8 cellular contexts compared by ENCODE assay signal in genomic region chr15:88546248-88547129, GRCh38. TPM values are rescaled to one million over a fixed set of nuclear protein-coding genes. Genes with fewer than 3 reads are reported as not detected.
A peak's percentile ranks its signal among the peaks of the same experiment; 100 is the strongest.
DNase-seq lines count a peak whose midpoint lies in the region; ATAC-seq and TF ChIP-seq lines count a peak whose summit lies in the region.

DET1 (minus strand) TSS chr15:88546681; CDS start chr15:88531705, 14,976 bp downstream.

- TF ChIP-seq CTCF in liver (IDR thresholded peaks at IDR 0.05; ENCODE audit: low read depth, low read length, missing input control) = peak; percentile 71

- H3K36me3 Mint-ChIP-seq in CD4-positive, CD25-positive, alpha-beta regulatory T cell = peaks cover 6% of the 10 kb centered on the region

- whole genome bisulfite sequencing in liver = 3% methylated on average over 33 of the region's 33 CpGs

- no peaks in the 10 kb centered on the region for H3K9me3 ChIP-seq in CD4-positive, CD25-positive, alpha-beta regulatory T cell (ENCODE audit: control insufficient read depth in 2 of 2, low read length in 2 of 2)
- H3K9me3 ChIP-seq in liver (ENCODE audit: control insufficient read depth in 4 of 4, low read length in 3 of 4) = no peaks in the 10 kb centered on the region

- H3K4me3 Mint-ChIP-seq in CD4-positive, CD25-positive, alpha-beta regulatory T cell = peak within 1 kb of the TSS in 3 of 4 donors; percentile 93 to 97 (median 94)

- H3K9me3 Mint-ChIP-seq in CD4-positive, CD25-positive, alpha-beta regulatory T cell = no peaks in the 10 kb centered on the region

- H3K4me1 ChIP-seq in CD4-positive, CD25-positive, alpha-beta regulatory T cell (ENCODE audit: control insufficient read depth, insufficient read depth, low read length, poor library complexity, severe bottlenecking) = no peaks in the 10 kb centered on the region
- peaks cover 0 to 3% (median 2%) of the 10 kb centered on the region in 4 donors for H3K4me1 ChIP-seq in liver (ENCODE audit: control insufficient read depth in 4 of 4, insufficient read depth in 4 of 4, low read length in 3 of 4)

- peaks cover 2 to 26% (median 10%) of the 10 kb centered on the region in 4 donors for H3K4me1 Mint-ChIP-seq in CD4-positive, CD25-positive, alpha-beta regulatory T cell

- peak; percentile 52 to 72 for TF ChIP-seq RAD21 in liver (IDR thresholded peaks at IDR 0.05)

- no peaks in the 10 kb centered on the region for H3K36me3 ChIP-seq in CD4-positive, CD25-positive, alpha-beta regulatory T cell (ENCODE audit: control insufficient read depth, insufficient read depth, low read length)
- no peaks in the 10 kb centered on the region for H3K36me3 ChIP-seq in liver (ENCODE audit: control insufficient read depth in 4 of 4, insufficient read depth in 3 of 4, low read depth in 1 of 4, low read length in 3 of 4)

- H3K27me3 Mint-ChIP-seq in CD4-positive, CD25-positive, alpha-beta regulatory T cell = no peaks in the 10 kb centered on the region

- H3K4me3 ChIP-seq in CD4-positive, CD25-positive, alpha-beta regulatory T cell (ENCODE audit: low read depth, low read length) = peak within 1 kb of the TSS; percentile 93
- peak within 1 kb of the TSS; percentile 72 to 85 (median 77) for H3K4me3 ChIP-seq in liver (ENCODE audit: low read depth in 1 of 3, low read length in 3 of 3)

- H3K9ac ChIP-seq in liver (ENCODE audit: low read depth in 1 of 2, low read length in 2 of 2) = peak within 1 kb of the TSS in 1 of 2 donors; percentile 16

- peak; percentile 89 to 98 (median 92) for DNase-seq in CD4-positive, CD25-positive, alpha-beta regulatory T cell
- DNase-seq in NCI-H526 treated with DMSO at 0.1 percent for 48 hours (lab: John Stamatoyannopoulos, UW) (peak; percentile 96), dermis blood vessel endothelial cell (peak; percentile 97)
- peak; percentile 93 for DNase-seq in activated CD4-positive, alpha-beta T cell treated with anti-CD3 and anti-CD28 coated beads, Interleukin-2, amount 50 U/mL, for 1 hour
- DNase-seq in stimulated activated CD4-positive, alpha-beta T cell treated with anti-CD3 and anti-CD28 coated beads, Interleukin-4, amount 100 ng/mL, for 1 hour = peak; percentile 95

- peak within 1 kb of the TSS; percentile 82 for H3K27ac ChIP-seq in CD4-positive, CD25-positive, alpha-beta regulatory T cell (ENCODE audit: insufficient read depth, low read length, poor library complexity, severe bottlenecking)
- H3K27ac ChIP-seq in liver (ENCODE audit: low read depth in 1 of 2, low read length in 2 of 2) = peak within 1 kb of the TSS; percentile 70 to 87

- no peaks in the 10 kb centered on the region for H3K27me3 ChIP-seq in CD4-positive, CD25-positive, alpha-beta regulatory T cell (ENCODE audit: control insufficient read depth, insufficient read depth, low read length)
- H3K27me3 ChIP-seq in liver (ENCODE audit: control insufficient read depth in 4 of 4, insufficient read depth in 4 of 4, low read length in 3 of 4) = no peaks in the 10 kb centered on the region

- peak within 1 kb of the TSS; percentile 89 to 93 (median 91) for H3K27ac Mint-ChIP-seq in CD4-positive, CD25-positive, alpha-beta regulatory T cell

- peak; percentile 94 to 96 for ATAC-seq in CD4-positive, CD25-positive, alpha-beta regulatory T cell (ENCODE audit: low read depth in 2 of 2)
- peak; percentile 97 for ATAC-seq in GM19372 (IDR thresholded peaks at IDR 0.05; ENCODE audit: low read depth, unreplicated experiment)
- peak; percentile 98 for ATAC-seq in HG03521 (IDR thresholded peaks at IDR 0.05; ENCODE audit: unreplicated experiment)

TF ChIP-seq in liver, 16 proteins besides CTCF, POLR2A, EP300 and RAD21:
- TF ChIP-seq NR2F2 (IDR thresholded peaks at IDR 0.05) (peak; percentile 63), HNF4A (conservative IDR thresholded peaks at IDR 0.05) (peak; percentile 41 to 59), SP1 (IDR thresholded peaks at IDR 0.05) (peak; percentile 66), HNF4G (IDR thresholded peaks at IDR 0.05) (peak; percentile 15), EGR1 (IDR thresholded peaks at IDR 0.05; ENCODE audit: low read depth in 2 of 2) (peak; percentile 83 to 90), JUND (IDR thresholded peaks at IDR 0.05) (peak; percentile 7 to 25), FOXA1 (IDR thresholded peaks at IDR 0.05) (no peak), TAF1 (conservative IDR thresholded peaks at IDR 0.05) (peak; percentile 29), GABPA (IDR thresholded peaks at IDR 0.05 in 1 of 2, conservative IDR thresholded peaks at IDR 0.05 in 1 of 2) (peak; percentile 80 to 95), YY1 (IDR thresholded peaks at IDR 0.05) (peak; percentile 97), FOXA2 (IDR thresholded peaks at IDR 0.05) (no peak), REST (IDR thresholded peaks at IDR 0.05) (peak; percentile 67), RXRA (IDR thresholded peaks at IDR 0.05) (peak; percentile 30 to 40)
- TF ChIP-seq, protein P1, sequence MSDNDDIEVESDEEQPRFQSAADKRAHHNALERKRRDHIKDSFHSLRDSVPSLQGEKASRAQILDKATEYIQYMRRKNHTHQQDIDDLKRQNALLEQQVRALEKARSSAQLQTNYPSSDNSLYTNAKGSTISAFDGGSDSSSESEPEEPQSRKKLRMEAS (IDR thresholded peaks at IDR 0.05) = no peak
- TF ChIP-seq, protein P2, sequence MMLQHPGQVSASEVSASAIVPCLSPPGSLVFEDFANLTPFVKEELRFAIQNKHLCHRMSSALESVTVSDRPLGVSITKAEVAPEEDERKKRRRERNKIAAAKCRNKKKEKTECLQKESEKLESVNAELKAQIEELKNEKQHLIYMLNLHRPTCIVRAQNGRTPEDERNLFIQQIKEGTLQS (IDR thresholded peaks at IDR 0.05) = no peak
- TF ChIP-seq, protein P3, sequence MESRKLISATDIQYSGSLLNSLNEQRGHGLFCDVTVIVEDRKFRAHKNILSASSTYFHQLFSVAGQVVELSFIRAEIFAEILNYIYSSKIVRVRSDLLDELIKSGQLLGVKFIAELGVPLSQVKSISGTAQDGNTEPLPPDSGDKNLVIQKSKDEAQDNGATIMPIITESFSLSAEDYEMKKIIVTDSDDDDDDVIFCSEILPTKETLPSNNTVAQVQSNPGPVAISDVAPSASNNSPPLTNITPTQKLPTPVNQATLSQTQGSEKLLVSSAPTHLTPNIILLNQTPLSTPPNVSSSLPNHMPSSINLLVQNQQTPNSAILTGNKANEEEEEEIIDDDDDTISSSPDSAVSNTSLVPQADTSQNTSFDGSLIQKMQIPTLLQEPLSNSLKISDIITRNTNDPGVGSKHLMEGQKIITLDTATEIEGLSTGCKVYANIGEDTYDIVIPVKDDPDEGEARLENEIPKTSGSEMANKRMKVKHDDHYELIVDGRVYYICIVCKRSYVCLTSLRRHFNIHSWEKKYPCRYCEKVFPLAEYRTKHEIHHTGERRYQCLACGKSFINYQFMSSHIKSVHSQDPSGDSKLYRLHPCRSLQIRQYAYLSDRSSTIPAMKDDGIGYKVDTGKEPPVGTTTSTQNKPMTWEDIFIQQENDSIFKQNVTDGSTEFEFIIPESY (IDR thresholded peaks at IDR 0.05) = peak; percentile 31

RNA-seq across cellular contexts. Expression of gene DET1, which starts in this region (rescaled TPM):
- total RNA-seq in CD4-positive, CD25-positive, alpha-beta regulatory T cell = 4.6 TPM
- polyA plus RNA-seq in CD4-positive, CD25-positive, alpha-beta regulatory T cell = 1 to 10 TPM; 1.0 to 2.2 (median 1.7) TPM
- total RNA-seq in dermis blood vessel endothelial cell (3.2 and 3.8 TPM in 2 replicates), liver (1 to 10 TPM; 3.2 to 5.4 TPM)
- polyA plus RNA-seq in liver = 1 to 10 TPM; 1.3 to 1.7 TPM

Comparison
In these comparisons a context has a peak if more than half of its experiments do, and no peak if none do; other contexts are left out.
1. Peak in every context shown above with its lines: DNase-seq, ATAC-seq, H3K4me3 ChIP-seq and H3K27ac ChIP-seq.